18 cellular contexts compared by ENCODE assay signal in genomic region chr20:61804896-61805295, GRCh38.
"Had no signal": no experiment of that assay in that cellular context is flagged by ENCODE, and none has a peak within 500 bp of the region (broad histone marks: within the 10 kb centered on the region; RNA-seq: fewer than 3 reads in every experiment).

No MANE protein-coding gene starts in this region.

- H3K27ac ChIP-seq: prostate gland, right atrium auricular region, skin epidermis, suprapubic skin, transverse colon had no signal

- H3K9me3 ChIP-seq: prostate gland, right atrium auricular region, suprapubic skin, transverse colon had no signal

- DNase-seq: activated gamma-delta T cell treated with Interleukin-2 at 50 U/mL for 16 hours; activated T-cell treated with anti-CD3 and anti-CD28 coated beads for 4 hours; effector CD8-positive, alpha-beta T cell; stimulated activated CD4-positive, alpha-beta T cell treated with anti-CD3 and anti-CD28 coated beads, Interleukin-2, amount 100 ng/mL, for 48 hours; transverse colon had no signal

- H3K36me3 ChIP-seq: prostate gland, right atrium auricular region, suprapubic skin, transverse colon had no signal

- H3K4me1 ChIP-seq: prostate gland, transverse colon had no signal

- H3K27ac Mint-ChIP-seq: activated CD4-positive, alpha-beta memory T cell treated with anti-CD3 and anti-CD28 coated beads for 36 hours; activated CD4-positive, alpha-beta T cell treated with anti-CD3 and anti-CD28 coated beads for 36 hours; activated naive CD8-positive, alpha-beta T cell; activated T-helper 1 cell treated with anti-CD3 and anti-CD28 coated beads, Interleukin-12 subunit alpha, Interleukin-12 subunit beta, Interleukin-2, Interleukin-4 antibody, amounts not matched to agents 30 ng/mL and 10 ng/mL and 1 ng/mL, durations not matched to agents 14 hours and 24 hours and 36 hours; dendritic cell treated with granulocyte-macrophage colony-stimulating factor and Interleukin-4, amounts not matched to agents 40 ng/mL and 50 ng/mL, for 4 days; mesothelial cell of epicardium; stimulated activated naive CD8-positive, alpha-beta T cell treated with anti-CD3 and anti-CD28 coated beads, Interleukin-15, Interleukin-2, amounts not matched to agents 100 ng/mL and 50 ng/mL, for 24 hours had no signal

- H3K27me3 Mint-ChIP-seq: stimulated activated naive CD8-positive, alpha-beta T cell treated with anti-CD3 and anti-CD28 coated beads, Interleukin-15, Interleukin-2, amounts not matched to agents 100 ng/mL and 50 ng/mL, for 24 hours had no signal

- H3K27me3 ChIP-seq: right atrium auricular region had no signal

- H3K4me3 ChIP-seq: lung, prostate gland, right atrium auricular region, suprapubic skin, transverse colon had no signal

- H3K4me3 Mint-ChIP-seq: activated CD4-positive, alpha-beta memory T cell treated with anti-CD3 and anti-CD28 coated beads for 36 hours; activated CD4-positive, alpha-beta T cell treated with anti-CD3 and anti-CD28 coated beads for 36 hours; activated naive CD8-positive, alpha-beta T cell; activated T-helper 1 cell treated with anti-CD3 and anti-CD28 coated beads, Interleukin-12 subunit alpha, Interleukin-12 subunit beta, Interleukin-2, Interleukin-4 antibody, amounts not matched to agents 30 ng/mL and 10 ng/mL and 1 ng/mL, durations not matched to agents 14 hours and 24 hours and 36 hours; dendritic cell treated with granulocyte-macrophage colony-stimulating factor and Interleukin-4, amounts not matched to agents 40 ng/mL and 50 ng/mL, for 4 days; mesothelial cell of epicardium; stimulated activated naive CD8-positive, alpha-beta T cell treated with anti-CD3 and anti-CD28 coated beads, Interleukin-15, Interleukin-2, amounts not matched to agents 100 ng/mL and 50 ng/mL, for 24 hours had no signal

- H3K36me3 Mint-ChIP-seq: activated CD4-positive, alpha-beta memory T cell treated with anti-CD3 and anti-CD28 coated beads for 36 hours; activated naive CD8-positive, alpha-beta T cell; mesothelial cell of epicardium had no signal

- H3K9me3 Mint-ChIP-seq: activated CD4-positive, alpha-beta memory T cell treated with anti-CD3 and anti-CD28 coated beads for 36 hours; activated T-helper 1 cell treated with anti-CD3 and anti-CD28 coated beads, Interleukin-12 subunit alpha, Interleukin-12 subunit beta, Interleukin-2, Interleukin-4 antibody, amounts not matched to agents 30 ng/mL and 10 ng/mL and 1 ng/mL, durations not matched to agents 14 hours and 24 hours and 36 hours; dendritic cell treated with granulocyte-macrophage colony-stimulating factor and Interleukin-4, amounts not matched to agents 40 ng/mL and 50 ng/mL, for 4 days; mesothelial cell of epicardium; stimulated activated naive CD8-positive, alpha-beta T cell treated with anti-CD3 and anti-CD28 coated beads, Interleukin-15, Interleukin-2, amounts not matched to agents 100 ng/mL and 50 ng/mL, for 24 hours had no signal

- ATAC-seq: esophagus mucosa had no signal

- H3K4me1 Mint-ChIP-seq: activated CD4-positive, alpha-beta T cell treated with anti-CD3 and anti-CD28 coated beads for 36 hours had no signal
